In the genomic region with DNA sequence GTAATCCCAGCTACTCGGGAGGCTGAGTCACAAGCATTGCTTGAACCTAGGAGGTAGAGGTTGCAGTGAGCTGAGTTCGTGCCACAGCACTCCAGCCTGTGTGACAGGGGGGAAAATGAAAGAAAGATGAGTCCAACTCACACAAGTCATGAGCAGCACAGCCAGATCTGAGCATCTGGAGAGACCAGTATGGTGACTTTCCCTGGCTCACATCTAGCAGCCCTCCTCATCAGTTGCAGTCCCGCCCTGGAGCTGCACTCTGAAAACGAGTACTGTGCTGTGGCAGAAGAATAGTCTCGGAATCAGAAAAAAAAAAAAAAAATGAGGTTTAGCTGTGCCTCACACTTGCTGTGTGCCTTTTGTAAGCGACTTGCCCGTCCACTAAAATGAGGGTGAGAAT, we compare ENCODE assay signal across 26 cellular contexts.
"Had no signal": no experiment of that assay in that cellular context is flagged by ENCODE, and none has a peak within 500 bp of the region (broad histone marks: within the 10 kb centered on the region; RNA-seq: fewer than 3 reads in every experiment).

No MANE protein-coding gene starts in this region.

- DNase-seq: colonic mucosa; effector CD8-positive, alpha-beta T cell; endodermal cell; esophagus squamous epithelium; heart left ventricle; hippocampal formation; kidney glomerular epithelial cell; left colon; left ventricle myocardium superior; natural killer cell; occipital lobe; ovary; psoas muscle; right lobe of liver; small intestine; stimulated activated CD4-positive, alpha-beta T cell treated with anti-CD3 and anti-CD28 coated beads, Interleukin-15, amount 100 ng/mL, for 24 hours; stimulated activated CD4-positive, alpha-beta T cell treated with anti-CD3 and anti-CD28 coated beads, Interleukin-2, amount 100 ng/mL, for 48 hours; stimulated activated naive B cell treated with anti-CD40 and anti-IgM and Interleukin-4, amounts not matched to agents 10 μg/mL and 1 μg/mL and 100 μg/mL, for 72 hours; transverse colon had no signal

- H3K27me3 ChIP-seq: colonic mucosa, gastroesophageal sphincter, heart left ventricle, ovary, right lobe of liver, transverse colon, vagina had no signal

- H3K27ac Mint-ChIP-seq: dendritic cell treated with granulocyte-macrophage colony-stimulating factor and Interleukin-4, amounts not matched to agents 40 ng/mL and 50 ng/mL, for 4 days; endodermal cell; memory B cell; natural killer cell; stimulated activated naive B cell treated with anti-CD40 and anti-IgM and Interleukin-4, amounts not matched to agents 10 μg/mL and 1 μg/mL and 100 μg/mL, for 72 hours; stimulated activated naive CD8-positive, alpha-beta T cell treated with anti-CD3 and anti-CD28 coated beads, Interleukin-15, Interleukin-2, amounts not matched to agents 100 ng/mL and 50 ng/mL, for 24 hours had no signal

- H3K4me3 ChIP-seq: colonic mucosa, esophagus squamous epithelium, gastroesophageal sphincter, heart left ventricle, lung, ovary, psoas muscle, right lobe of liver, thoracic aorta, transverse colon, vagina had no signal

- H3K4me3 Mint-ChIP-seq: dendritic cell treated with granulocyte-macrophage colony-stimulating factor and Interleukin-4, amounts not matched to agents 40 ng/mL and 50 ng/mL, for 4 days; endodermal cell; memory B cell; natural killer cell; stimulated activated naive B cell treated with anti-CD40 and anti-IgM and Interleukin-4, amounts not matched to agents 10 μg/mL and 1 μg/mL and 100 μg/mL, for 72 hours; stimulated activated naive CD8-positive, alpha-beta T cell treated with anti-CD3 and anti-CD28 coated beads, Interleukin-15, Interleukin-2, amounts not matched to agents 100 ng/mL and 50 ng/mL, for 24 hours had no signal

- H3K36me3 ChIP-seq: colonic mucosa, esophagus squamous epithelium, gastroesophageal sphincter, heart left ventricle, ovary, right lobe of liver, thoracic aorta, transverse colon, vagina had no signal

- H3K27ac ChIP-seq: colonic mucosa, esophagus squamous epithelium, gastroesophageal sphincter, heart left ventricle, ovary, psoas muscle, right lobe of liver, thoracic aorta, transverse colon, vagina had no signal

- H3K9me3 ChIP-seq: colonic mucosa, gastroesophageal sphincter, ovary, psoas muscle, right lobe of liver, thoracic aorta, transverse colon, vagina had no signal

- ATAC-seq: gastroesophageal sphincter; heart left ventricle; left colon; left ventricle myocardium superior; natural killer cell; psoas muscle; right lobe of liver; stimulated activated naive B cell treated with anti-CD40 and anti-IgM and Interleukin-4, amounts not matched to agents 10 μg/mL and 1 μg/mL and 100 μg/mL, for 72 hours had no signal

- H3K9me3 Mint-ChIP-seq: dendritic cell treated with granulocyte-macrophage colony-stimulating factor and Interleukin-4, amounts not matched to agents 40 ng/mL and 50 ng/mL, for 4 days had no signal

- H3K4me1 ChIP-seq: colonic mucosa, gastroesophageal sphincter, psoas muscle, right lobe of liver, transverse colon, vagina had no signal

- H3K4me1 Mint-ChIP-seq: endodermal cell, memory B cell, natural killer cell had no signal

- H3K27me3 Mint-ChIP-seq: stimulated activated naive CD8-positive, alpha-beta T cell treated with anti-CD3 and anti-CD28 coated beads, Interleukin-15, Interleukin-2, amounts not matched to agents 100 ng/mL and 50 ng/mL, for 24 hours had no signal
